10 cellular contexts compared by ENCODE assay signal in the genomic region with DNA sequence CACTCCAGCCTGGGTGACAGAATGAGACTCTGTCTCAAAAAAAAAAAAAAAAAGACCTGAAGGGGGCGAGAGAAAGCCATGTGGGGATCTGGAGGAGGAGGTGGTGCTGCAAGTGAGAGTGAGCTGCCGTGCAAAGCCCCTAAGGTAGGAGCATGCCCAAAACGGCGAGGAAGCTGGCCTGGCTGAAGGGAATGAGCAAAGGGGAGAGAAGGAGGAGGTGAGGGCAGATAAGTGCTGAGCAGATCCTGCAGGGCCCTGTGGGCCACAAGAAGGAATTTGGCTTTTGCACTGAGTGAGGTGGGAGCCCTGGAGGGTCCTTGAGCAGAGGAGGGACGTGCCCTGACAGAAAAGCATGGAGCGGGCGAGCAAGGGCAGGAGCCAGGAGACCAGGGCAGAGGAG. TPM values are rescaled to one million over a fixed set of nuclear protein-coding genes. Genes with fewer than 3 reads are reported as not detected.
DNase-seq lines count a peak whose midpoint lies in the region; ATAC-seq and TF ChIP-seq lines count a peak whose summit lies in the region.
"Had no signal": no experiment of that assay in that cellular context is flagged by ENCODE, and none has a peak within 500 bp of the region (broad histone marks: within the 10 kb centered on the region; RNA-seq: fewer than 3 reads in every experiment).

No MANE protein-coding gene starts in this region.

- H3K4me1 ChIP-seq in OCI-LY3 (ENCODE audit: low read length) (peaks cover 13% of the 10 kb centered on the region), suprapubic skin (peaks cover 20% of the 10 kb centered on the region)

- no peak for TF ChIP-seq EP300 in suprapubic skin (IDR thresholded peaks at IDR 0.05)

- H3K27me3 ChIP-seq in OCI-LY3 (ENCODE audit: low read depth, low read length) (peaks cover 4% of the 10 kb centered on the region; the same call in 1 of the 2 replicates), suprapubic skin (no peaks in the 10 kb centered on the region)
- H3K27me3 ChIP-seq: upper lobe of left lung had no signal

- H3K4me2 ChIP-seq in OCI-LY3 (ENCODE audit: low read length) = peak overlapping the region; percentile 26; the same call in 1 of the 2 replicates

- ATAC-seq in stimulated activated naive CD8-positive, alpha-beta T cell treated with anti-CD3 and anti-CD28 coated beads, Interleukin-15, Interleukin-2, amounts not matched to agents 100 U/mL and 50 U/mL, for 24 hours = peak; percentile 68
- ATAC-seq in HG03565 (IDR thresholded peaks at IDR 0.05; ENCODE audit: unreplicated experiment) = no peak

- 63% methylated on average over 7 of the region's 7 CpGs for WGBS in suprapubic skin

- H2AFZ ChIP-seq in OCI-LY3 (ENCODE audit: low read depth, low read length) = no peak overlapping the region

- no peak overlapping the region for H3K9ac ChIP-seq in OCI-LY3 (ENCODE audit: low read length)

- no peaks in the 10 kb centered on the region for H3K36me3 ChIP-seq in OCI-LY3 (replicated peaks; ENCODE audit: low read depth, low read length)
- no peaks in the 10 kb centered on the region for H3K36me3 ChIP-seq in suprapubic skin
- H3K36me3 ChIP-seq: upper lobe of left lung had no signal

- H3K27ac ChIP-seq in OCI-LY3 (ENCODE audit: low read length) = no peak overlapping the region
- H3K27ac ChIP-seq in suprapubic skin = no peak overlapping the region

- no peaks in the 10 kb centered on the region for H4K20me1 ChIP-seq in OCI-LY3 (ENCODE audit: insufficient read depth, low read length)

- H3K79me2 ChIP-seq in OCI-LY3 (ENCODE audit: low read length) = no peaks in the 10 kb centered on the region

- H3K4me3 ChIP-seq in OCI-LY3 (ENCODE audit: low read length) (no peak overlapping the region), suprapubic skin (no peak overlapping the region)
- H3K4me3 ChIP-seq: lung, upper lobe of left lung had no signal

- H3K9me3 ChIP-seq in OCI-LY3 (ENCODE audit: insufficient read depth, low read length) (no peaks in the 10 kb centered on the region), suprapubic skin (no peaks in the 10 kb centered on the region)
- H3K9me3 ChIP-seq: upper lobe of left lung had no signal

- TF ChIP-seq CTCF in OCI-LY3 (IDR thresholded peaks at IDR 0.05; ENCODE audit: low read depth, low read length) = peak; percentile 46
- TF ChIP-seq CTCF in suprapubic skin (IDR thresholded peaks at IDR 0.05) = no peak

- TF ChIP-seq POLR2A in suprapubic skin (IDR thresholded peaks at IDR 0.05) = no peak

- DNase-seq in activated effector memory CD4-positive, alpha-beta T cell treated with anti-CD3 and anti-CD28 coated beads, Interleukin-2, amount 50 U/mL, for 16 hours = peak; percentile 76
- no peak for DNase-seq in activated effector memory CD4-positive, alpha-beta T cell treated with Interleukin-2 at 50 U/mL for 16 hours
- DNase-seq in cerebellar cortex (ENCODE audit: low spot score) = peak; percentile 58
- peak; percentile 57 for DNase-seq in stimulated activated naive CD8-positive, alpha-beta T cell treated with anti-CD3 and anti-CD28 coated beads, Interleukin-15, Interleukin-2, amounts not matched to agents 100 U/mL and 50 U/mL, for 24 hours
- no peak for DNase-seq in suprapubic skin (ENCODE audit: low spot score in 2 of 2)
- DNase-seq in NCI-H187 treated with DMSO at 0.1 percent for 48 hours (lab: John Stamatoyannopoulos, UW) = no peak
- DNase-seq: upper lobe of left lung had no signal

RNA-seq across cellular contexts. Expression of gene ADGRE5, which starts 19.4 kb away (rescaled TPM):
- 10 to 100 TPM in 3 of 4 donors, 1 to 10 TPM in 1; 5.1 to 24.2 (median 11.5) TPM for total RNA-seq in suprapubic skin

RNA-seq across cellular contexts. Expression of gene DDX39A, which starts 57.3 kb away (rescaled TPM):
- 100 to 1,000 TPM in 3 of 4 donors, 10 to 100 TPM in 1; 80.9 to 149 (median 111) TPM for total RNA-seq in suprapubic skin

Comparison
In these comparisons a context has a peak if more than half of its experiments do, and no peak if none do; other contexts are left out.
1. DNase-seq: peak in activated effector memory CD4-positive, alpha-beta T cell treated with anti-CD3 and anti-CD28 coated beads, Interleukin-2, amount 50 U/mL, for 16 hours (single experiment), cerebellar cortex (single experiment) and stimulated activated naive CD8-positive, alpha-beta T cell treated with anti-CD3 and anti-CD28 coated beads, Interleukin-15, Interleukin-2, amounts not matched to agents 100 U/mL and 50 U/mL, for 24 hours (single experiment); none in activated effector memory CD4-positive, alpha-beta T cell treated with Interleukin-2 at 50 U/mL for 16 hours (single experiment), suprapubic skin (0 of 2) and NCI-H187 treated with DMSO at 0.1 percent for 48 hours (single experiment).